ENCODE assay signal across 10 cellular contexts in genomic region chr2:43818761-43819160, GRCh38. TPM values are rescaled to one million over a fixed set of nuclear protein-coding genes. Genes with fewer than 3 reads are reported as not detected.
DNase-seq lines count a peak whose midpoint lies in the region; ATAC-seq lines count a peak whose summit lies in the region.
"Had no signal": no experiment of that assay in that cellular context is flagged by ENCODE, and none has a peak within 500 bp of the region (broad histone marks: within the 10 kb centered on the region; RNA-seq: fewer than 3 reads in every experiment).

No MANE protein-coding gene starts in this region.

- H3K4me1 ChIP-seq in adipocyte (ENCODE audit: control insufficient read depth, insufficient read depth, low read length) (peaks cover 7% of the 10 kb centered on the region), muscle layer of duodenum (ENCODE audit: control insufficient read depth in 1 of 2, insufficient read depth in 2 of 2, low read length in 2 of 2) (no peaks in the 10 kb centered on the region)

- no peaks in the 10 kb centered on the region for H3K36me3 ChIP-seq in adipocyte (ENCODE audit: control insufficient read depth, insufficient read depth, low read length, severe bottlenecking)
- H3K36me3 ChIP-seq in muscle layer of duodenum (ENCODE audit: control insufficient read depth in 1 of 2, insufficient read depth in 2 of 2, low read length in 2 of 2), result no peaks in the 10 kb centered on the region

- ATAC-seq in GM18870 (IDR thresholded peaks at IDR 0.05; ENCODE audit: unreplicated experiment), result no peak
- no peak for ATAC-seq in naive thymus-derived CD8-positive, alpha-beta T cell

- H3K36me3 Mint-ChIP-seq in naive thymus-derived CD8-positive, alpha-beta T cell, result peaks cover 0 to 5% (median 2%) of the 10 kb centered on the region in 3 donors

- DNase-seq in EL, result peak; percentile 42
- DNase-seq in Kasumi-1 (lab: John Stamatoyannopoulos, UW), result peak; percentile 68 to 75
- DNase-seq in adipocyte (ENCODE audit: low read depth), result peak; percentile 22
- DNase-seq in COLO668 (lab: John Stamatoyannopoulos, UW; ENCODE audit: unreplicated experiment), result no peak
- no peak for DNase-seq in naive thymus-derived CD8-positive, alpha-beta T cell
- DNase-seq: NCI-H226 had no signal

- H3K4me3 Mint-ChIP-seq in naive thymus-derived CD8-positive, alpha-beta T cell, result no peak overlapping the region

- H3K27ac ChIP-seq in muscle layer of duodenum (ENCODE audit: low read length), result peak overlapping the region; percentile 19

- H3K4me1 Mint-ChIP-seq in naive thymus-derived CD8-positive, alpha-beta T cell, result peaks cover 0 to 3% (median 0%) of the 10 kb centered on the region in 4 donors

- no peak overlapping the region for H3K4me3 ChIP-seq in adipocyte (ENCODE audit: low read length)
- H3K4me3 ChIP-seq in muscle layer of duodenum (ENCODE audit: low read depth in 1 of 2, low read length in 2 of 2), result no peak overlapping the region

- H3K27ac Mint-ChIP-seq in naive thymus-derived CD8-positive, alpha-beta T cell, result no peak overlapping the region

- POLR2A ChIA-PET in naive thymus-derived CD8-positive, alpha-beta T cell (lab: Charles Lee), result no interaction called here

- no peak overlapping the region for H3K9ac ChIP-seq in adipocyte (ENCODE audit: low read length)

- H3K27me3 ChIP-seq in adipocyte (replicated peaks; ENCODE audit: control insufficient read depth, insufficient read depth, low read length) (peaks cover 14% of the 10 kb centered on the region), muscle layer of duodenum (ENCODE audit: low read depth, low read length) (no peaks in the 10 kb centered on the region)

- peaks cover 0 to 15% (median 0%) of the 10 kb centered on the region in 9 donors for H3K9me3 Mint-ChIP-seq in naive thymus-derived CD8-positive, alpha-beta T cell

- H3K9me3 ChIP-seq in adipocyte (ENCODE audit: control insufficient read depth, low read length) (no peaks in the 10 kb centered on the region), muscle layer of duodenum (ENCODE audit: control insufficient read depth in 1 of 2, low read length in 2 of 2) (no peaks in the 10 kb centered on the region)

- H3K27me3 Mint-ChIP-seq in naive thymus-derived CD8-positive, alpha-beta T cell, result peaks cover 13 to 24% (median 15%) of the 10 kb centered on the region in 5 donors

RNA-seq across cellular contexts. Expression of gene ABCG5, which starts 19.9 kb away (rescaled TPM):
- total RNA-seq in naive thymus-derived CD8-positive, alpha-beta T cell, result not detected
- polyA plus RNA-seq in naive thymus-derived CD8-positive, alpha-beta T cell, result not detected
- total RNA-seq: cardiac septum, kidney epithelial cell had no signal

RNA-seq across cellular contexts. Expression of gene ABCG8, which starts 20.0 kb away (rescaled TPM):
- not detected for total RNA-seq in naive thymus-derived CD8-positive, alpha-beta T cell
- polyA plus RNA-seq in naive thymus-derived CD8-positive, alpha-beta T cell, result under 1 TPM in 2 of 3 donors, not detected in 1; 0.02 to 0.08 TPM
- total RNA-seq: cardiac septum, kidney epithelial cell had no signal

RNA-seq across cellular contexts. Expression of gene DYNC2LI1, which starts 44.9 kb away (rescaled TPM):
- total RNA-seq in naive thymus-derived CD8-positive, alpha-beta T cell, result 1 to 10 TPM; 5.3 to 5.8 TPM
- polyA plus RNA-seq in naive thymus-derived CD8-positive, alpha-beta T cell, result 1 to 10 TPM; 4.9 to 6.7 (median 6.2) TPM

Comparison
In these comparisons a context has a peak if more than half of its experiments do, and no peak if none do; other contexts are left out.
1. DNase-seq: peak in EL (single experiment), Kasumi-1 (2 of 2) and adipocyte (single experiment); none in COLO668 (single experiment) and naive thymus-derived CD8-positive, alpha-beta T cell (0 of 10).